Comparison of ENCODE assay signal across 1 cellular context in the genomic region with DNA sequence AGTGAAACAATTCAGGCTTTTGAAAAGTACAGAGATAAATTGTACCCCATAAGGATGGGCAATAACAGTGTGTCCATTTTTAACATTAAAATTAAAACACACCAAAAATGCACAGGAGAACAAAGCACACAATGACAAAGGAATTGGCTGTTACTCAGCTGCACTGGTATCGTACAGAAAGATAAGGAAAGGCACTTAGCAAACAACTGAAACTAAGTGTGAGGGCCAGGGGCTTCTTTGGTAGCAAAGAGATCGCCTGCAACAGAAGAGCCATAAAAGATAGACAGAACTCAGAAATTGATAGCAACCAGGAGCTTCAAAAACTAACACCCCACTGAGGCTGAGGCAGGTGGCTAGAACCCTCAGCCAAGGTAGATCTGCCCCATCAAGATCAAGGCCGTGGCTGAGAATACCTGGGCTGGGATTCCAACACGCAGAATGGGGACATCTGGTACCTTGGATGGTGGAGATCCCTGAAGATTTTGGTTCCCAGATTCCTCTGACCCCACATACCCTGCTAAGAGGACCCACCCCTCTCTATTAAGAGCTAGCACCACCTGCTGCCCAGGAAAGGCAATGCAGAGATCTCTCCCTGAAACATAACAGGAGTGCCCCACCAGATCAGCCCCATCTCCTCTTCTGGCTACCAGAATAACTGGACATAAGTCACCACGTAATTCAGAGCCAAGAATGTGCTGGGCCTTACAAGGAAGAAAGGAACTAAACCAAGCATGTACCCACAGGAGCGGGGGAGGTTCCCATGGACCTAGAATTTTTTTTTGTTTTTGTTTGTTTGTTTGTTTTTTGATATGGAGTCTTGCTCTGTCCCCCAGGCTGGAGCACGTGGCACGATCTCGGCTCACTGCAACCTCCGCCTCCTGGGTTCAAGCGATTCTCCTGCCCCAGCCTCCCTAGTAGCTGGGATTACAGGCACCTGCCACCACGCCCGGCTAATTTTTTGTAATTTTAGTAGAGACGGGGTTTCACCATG.
TF ChIP-seq lines count a peak whose summit lies in the region.

No MANE protein-coding gene starts in this region.

TF ChIP-seq in GM12878, 131 proteins besides CTCF, POLR2A, EP300 and RAD21 (continued from another document):
- TF ChIP-seq SIX5 (IDR thresholded peaks at IDR 0.05; ENCODE audit: low read depth, low read length, severe bottlenecking) (no peak), GATAD2B (conservative IDR thresholded peaks at IDR 0.05; ENCODE audit: low read depth) (0 out of 2 replicates have a peak, but pooled peaks have one; percentile 36), STAT1 (conservative IDR thresholded peaks at IDR 0.05) (0 out of 2 replicates have a peak, but pooled peaks have one; percentile 47), DPF2 (IDR thresholded peaks at IDR 0.05) (peak; percentile 45; the same call in 1 of the 2 replicates), EED (IDR thresholded peaks at IDR 0.05; ENCODE audit: low read depth) (peak; percentile 56; the same call in 1 of the 2 replicates), SMARCA5 (IDR thresholded peaks at IDR 0.05) (peak; percentile 79; the same call in 1 of the 2 replicates), SMC3 (IDR thresholded peaks at IDR 0.05; ENCODE audit: borderline replicate concordance, low read length) (peak; percentile 78; the same call in 1 of the 2 replicates), NFYA (IDR thresholded peaks at IDR 0.05; ENCODE audit: borderline replicate concordance, low read depth, low read length) (no peak), IKZF2 (IDR thresholded peaks at IDR 0.05) (peak in 1 of 2 experiments; percentile 43; a peak in 1 of 4 replicates), YY1 (IDR thresholded peaks at IDR 0.05; ENCODE audit: low read depth, low read length) (0 out of 2 replicates have a peak, but pooled peaks have one; percentile 18), TAF1 (IDR thresholded peaks at IDR 0.05; ENCODE audit: borderline replicate concordance, low read depth, low read length) (0 out of 2 replicates have a peak, but pooled peaks have one; percentile 8), NBN (IDR thresholded peaks at IDR 0.05) (0 out of 2 replicates have a peak, but pooled peaks have one; percentile 43), IRF4 (IDR thresholded peaks at IDR 0.05; ENCODE audit: low read depth, low read length) (peak; percentile 61; the same call in 1 of the 2 replicates), IKZF1 (conservative IDR thresholded peaks at IDR 0.05) (peak; percentile 53; the same call in 1 of the 2 replicates)
- TF ChIP-seq, protein P1, sequence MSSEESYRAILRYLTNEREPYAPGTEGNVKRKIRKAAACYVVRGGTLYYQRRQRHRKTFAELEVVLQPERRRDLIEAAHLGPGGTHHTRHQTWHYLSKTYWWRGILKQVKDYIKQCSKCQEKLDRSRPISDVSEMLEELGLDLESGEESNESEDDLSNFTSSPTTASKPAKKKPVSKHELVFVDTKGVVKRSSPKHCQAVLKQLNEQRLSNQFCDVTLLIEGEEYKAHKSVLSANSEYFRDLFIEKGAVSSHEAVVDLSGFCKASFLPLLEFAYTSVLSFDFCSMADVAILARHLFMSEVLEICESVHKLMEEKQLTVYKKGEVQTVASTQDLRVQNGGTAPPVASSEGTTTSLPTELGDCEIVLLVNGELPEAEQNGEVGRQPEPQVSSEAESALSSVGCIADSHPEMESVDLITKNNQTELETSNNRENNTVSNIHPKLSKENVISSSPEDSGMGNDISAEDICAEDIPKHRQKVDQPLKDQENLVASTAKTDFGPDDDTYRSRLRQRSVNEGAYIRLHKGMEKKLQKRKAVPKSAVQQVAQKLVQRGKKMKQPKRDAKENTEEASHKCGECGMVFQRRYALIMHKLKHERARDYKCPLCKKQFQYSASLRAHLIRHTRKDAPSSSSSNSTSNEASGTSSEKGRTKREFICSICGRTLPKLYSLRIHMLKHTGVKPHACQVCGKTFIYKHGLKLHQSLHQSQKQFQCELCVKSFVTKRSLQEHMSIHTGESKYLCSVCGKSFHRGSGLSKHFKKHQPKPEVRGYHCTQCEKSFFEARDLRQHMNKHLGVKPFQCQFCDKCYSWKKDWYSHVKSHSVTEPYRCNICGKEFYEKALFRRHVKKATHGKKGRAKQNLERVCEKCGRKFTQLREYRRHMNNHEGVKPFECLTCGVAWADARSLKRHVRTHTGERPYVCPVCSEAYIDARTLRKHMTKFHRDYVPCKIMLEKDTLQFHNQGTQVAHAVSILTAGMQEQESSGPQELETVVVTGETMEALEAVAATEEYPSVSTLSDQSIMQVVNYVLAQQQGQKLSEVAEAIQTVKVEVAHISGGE (CRISPR knock-in tag; IDR thresholded peaks at IDR 0.05) = no peak
